In genomic region chr10:22319559-22320558, GRCh38 we compare ENCODE assay signal across 8 cellular contexts. TPM values are rescaled to one million over a fixed set of nuclear protein-coding genes. Genes with fewer than 3 reads are reported as not detected.
DNase-seq lines count a peak whose midpoint lies in the region; ATAC-seq and TF ChIP-seq lines count a peak whose summit lies in the region.

No MANE protein-coding gene starts in this region.

- peaks cover 6% of the 10 kb centered on the region for H3K36me3 Mint-ChIP-seq in natural killer cell treated with Interleukin-12 subunit alpha and Interleukin-12 subunit beta and Interleukin-15 and Interleukin-18, amount 100 ng/mL, for 72 hours

- peak overlapping the region; percentile 97 for H3K4me3 Mint-ChIP-seq in natural killer cell treated with Interleukin-12 subunit alpha and Interleukin-12 subunit beta and Interleukin-15 and Interleukin-18, amount 100 ng/mL, for 72 hours

- DNase-seq in ELF-1 (ENCODE audit: low read depth, low spot score) (peak; percentile 48), NAMALWA (ENCODE audit: low spot score) (peak; percentile 56), colonic mucosa (no peak), NCI-H187 treated with DMSO at 0.1 percent for 48 hours (lab: John Stamatoyannopoulos, UW) (no peak), 8988T (no peak), SK-N-DZ (ENCODE audit: low spot score) (no peak), DMS79 (lab: John Stamatoyannopoulos, UW) (no peak)
- DNase-seq in natural killer cell treated with Interleukin-12 subunit alpha and Interleukin-12 subunit beta and Interleukin-15 and Interleukin-18, amount 100 ng/mL, for 72 hours (ENCODE audit: low spot score) = no peak

- peak overlapping the region; percentile 19 for H3K27ac ChIP-seq in colonic mucosa

- intact Hi-C loops in colonic mucosa (cut with DNase I) = loop anchor here (10.0 kb wide), 1 partner anchor 795 kb away; the partner anchor contains the start of gene SKIDA1

- TF ChIP-seq CTCF in colonic mucosa (IDR thresholded peaks at IDR 0.05) = no peak

- no peaks in the 10 kb centered on the region for H3K4me1 ChIP-seq in colonic mucosa

- H3K4me3 ChIP-seq in colonic mucosa = peak overlapping the region; percentile 18

- no peaks in the 10 kb centered on the region for H3K36me3 ChIP-seq in colonic mucosa

- no peaks in the 10 kb centered on the region for H3K9me3 Mint-ChIP-seq in natural killer cell treated with Interleukin-12 subunit alpha and Interleukin-12 subunit beta and Interleukin-15 and Interleukin-18, amount 100 ng/mL, for 72 hours

- H3K27ac Mint-ChIP-seq in natural killer cell treated with Interleukin-12 subunit alpha and Interleukin-12 subunit beta and Interleukin-15 and Interleukin-18, amount 100 ng/mL, for 72 hours = peak overlapping the region; percentile 96 to 97

- H3K9ac ChIP-seq in colonic mucosa (ENCODE audit: low read depth in 2 of 2, low read length in 2 of 2) = peak overlapping the region; percentile 52 to 74

- peaks cover 10% of the 10 kb centered on the region for H3K27me3 ChIP-seq in colonic mucosa

- no peaks in the 10 kb centered on the region for H3K9me3 ChIP-seq in colonic mucosa

- H3K27me3 Mint-ChIP-seq in natural killer cell treated with Interleukin-12 subunit alpha and Interleukin-12 subunit beta and Interleukin-15 and Interleukin-18, amount 100 ng/mL, for 72 hours = peaks cover 8 to 9% of the 10 kb centered on the region in 2 donors

- ATAC-seq in natural killer cell treated with Interleukin-12 subunit alpha and Interleukin-12 subunit beta and Interleukin-15 and Interleukin-18, amount 100 ng/mL, for 72 hours = no peak

- peaks cover 34 to 59% of the 10 kb centered on the region in 2 donors for H3K4me1 Mint-ChIP-seq in natural killer cell treated with Interleukin-12 subunit alpha and Interleukin-12 subunit beta and Interleukin-15 and Interleukin-18, amount 100 ng/mL, for 72 hours (ENCODE audit: low read depth in 2 of 2)

RNA-seq across cellular contexts. Expression of gene BMI1, which starts 1.0 kb away (rescaled TPM):
- 10 to 100 TPM; 23.5 to 28.6 TPM for total RNA-seq in colonic mucosa
- 10 to 100 TPM; 38.2 to 44.9 TPM for total RNA-seq in natural killer cell treated with Interleukin-12 subunit alpha and Interleukin-12 subunit beta and Interleukin-15 and Interleukin-18, amount 100 ng/mL, for 72 hours
- 70.7 and 80.8 TPM in 2 replicates for polyA plus RNA-seq in SK-N-DZ (2014; cell fraction: cytosol; rRNA removed)
- polyA plus RNA-seq in SK-N-DZ (2014; cell fraction: nucleus; rRNA removed) = 185 and 210 TPM in 2 replicates

RNA-seq across cellular contexts. Expression of gene COMMD3, which starts 3.7 kb away (rescaled TPM):
- total RNA-seq in colonic mucosa = 10 to 100 TPM; 41.3 to 45.7 TPM
- 10 to 100 TPM; 50.1 to 55.8 TPM for total RNA-seq in natural killer cell treated with Interleukin-12 subunit alpha and Interleukin-12 subunit beta and Interleukin-15 and Interleukin-18, amount 100 ng/mL, for 72 hours
- polyA plus RNA-seq in SK-N-DZ (2014; cell fraction: cytosol; rRNA removed) = 178 and 194 TPM in 2 replicates
- 156 and 210 TPM in 2 replicates for polyA plus RNA-seq in SK-N-DZ (2014; cell fraction: nucleus; rRNA removed)

RNA-seq across cellular contexts. Expression of gene SPAG6, which starts 25.4 kb away (rescaled TPM):
- total RNA-seq in colonic mucosa = not detected
- total RNA-seq in natural killer cell treated with Interleukin-12 subunit alpha and Interleukin-12 subunit beta and Interleukin-15 and Interleukin-18, amount 100 ng/mL, for 72 hours = under 1 TPM; 0.28 to 0.29 TPM
- 0.56 and 0.81 TPM in 2 replicates for polyA plus RNA-seq in SK-N-DZ (2014; cell fraction: cytosol; rRNA removed)
- polyA plus RNA-seq in SK-N-DZ (2014; cell fraction: nucleus; rRNA removed) = 0.79 and 1.1 TPM in 2 replicates

Comparison
In these comparisons a context has a peak if more than half of its experiments do, and no peak if none do; other contexts are left out.
1. DNase-seq: peak in ELF-1 (single experiment) and NAMALWA (single experiment); none in colonic mucosa (single experiment), natural killer cell treated with Interleukin-12 subunit alpha and Interleukin-12 subunit beta and Interleukin-15 and Interleukin-18, amount 100 ng/mL, for 72 hours (single experiment), NCI-H187 treated with DMSO at 0.1 percent for 48 hours (single experiment), 8988T (single experiment), SK-N-DZ (single experiment) and DMS79 (single experiment).